ENCODE assay signal across 26 cellular contexts in the genomic region with DNA sequence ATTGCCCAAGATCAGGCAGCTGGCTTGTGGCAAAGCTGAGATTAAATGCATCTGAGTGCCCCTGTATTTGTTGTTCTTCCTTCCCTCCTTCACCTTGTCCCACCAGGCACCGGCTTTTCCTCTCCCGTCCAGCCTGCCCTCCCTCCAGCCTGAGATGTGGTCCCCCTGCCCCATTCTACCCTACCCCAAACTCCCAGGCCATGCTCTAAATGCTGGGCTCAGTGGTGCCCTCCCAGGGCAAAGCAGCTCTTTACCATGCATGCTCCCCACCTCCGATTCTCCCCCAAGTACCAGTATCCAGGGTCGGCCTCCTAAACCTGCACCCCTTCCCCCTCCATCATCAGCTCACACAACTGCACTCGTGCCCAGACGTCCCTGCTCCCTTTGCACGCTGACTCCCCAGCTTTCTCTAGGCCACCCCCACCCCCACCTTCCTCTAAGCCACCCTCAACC. TPM values are rescaled to one million over a fixed set of nuclear protein-coding genes. Genes with fewer than 3 reads are reported as not detected.
"Had no signal": no experiment of that assay in that cellular context is flagged by ENCODE, and none has a peak within 500 bp of the region (broad histone marks: within the 10 kb centered on the region; RNA-seq: fewer than 3 reads in every experiment).

No MANE protein-coding gene starts in this region.

- H3K4me3 ChIP-seq: left lung, right atrium auricular region, suprapubic skin, upper lobe of right lung had no signal

- H3K4me3 Mint-ChIP-seq: activated B cell treated with CpG ODN at 0.5 μM for 24 hours; activated CD8-positive, alpha-beta T cell treated with anti-CD3 and anti-CD28 coated beads, Interleukin-2, amount 10 ng/mL, durations not matched to agents 7 days and 5 days; activated T-cell treated with anti-CD3 and anti-CD28 coated beads, Interleukin-2, amount 50 U/mL, for 72 hours; dendritic cell treated with granulocyte-macrophage colony-stimulating factor and Interleukin-4, amounts not matched to agents 40 ng/mL and 50 ng/mL, for 4 days; effector memory CD8-positive, alpha-beta T cell; natural killer cell had no signal

- FAIRE-seq: kidney, small intestine, TTC549 had no signal

- H3K27ac Mint-ChIP-seq: activated B cell treated with CpG ODN at 0.5 μM for 24 hours; activated CD8-positive, alpha-beta T cell treated with anti-CD3 and anti-CD28 coated beads, Interleukin-2, amount 10 ng/mL, durations not matched to agents 7 days and 5 days; activated T-cell treated with anti-CD3 and anti-CD28 coated beads, Interleukin-2, amount 50 U/mL, for 72 hours; natural killer cell had no signal

- H3K27ac ChIP-seq: right atrium auricular region, suprapubic skin, upper lobe of right lung had no signal

- H3K4me1 Mint-ChIP-seq: natural killer cell had no signal

- DNase-seq: activated B cell treated with CpG ODN at 0.5 μM for 24 hours; activated CD4-positive, alpha-beta T cell treated with anti-CD3 and anti-CD28 coated beads for 48 hours; activated CD8-positive, alpha-beta memory T cell treated with anti-CD3 and anti-CD28 coated beads, Interleukin-2, amount 50 U/mL, for 4 hours; activated CD8-positive, alpha-beta T cell treated with anti-CD3 and anti-CD28 coated beads, Interleukin-2, amount 10 ng/mL, durations not matched to agents 7 days and 5 days; activated gamma-delta T cell; activated T-cell treated with anti-CD3 and anti-CD28 coated beads, Interleukin-2, amount 50 U/mL, for 72 hours; amygdala; effector memory CD8-positive, alpha-beta T cell; hypothalamus; kidney; left lung; natural killer cell; small intestine; stimulated activated CD4-positive, alpha-beta T cell treated with anti-CD3 and anti-CD28 coated beads, Interleukin-4, amount 100 ng/mL, for 4 hours; stimulated activated CD8-positive, alpha-beta memory T cell treated with anti-CD3 and anti-CD28 coated beads, Interleukin-4, amount 100 ng/mL, for 48 hours; stimulated activated naive CD8-positive, alpha-beta T cell treated with anti-CD3 and anti-CD28 coated beads, Interleukin-15, Interleukin-2, amounts not matched to agents 100 U/mL and 50 U/mL, for 24 hours; upper lobe of right lung had no signal

- H3K27me3 Mint-ChIP-seq: activated B cell treated with CpG ODN at 0.5 μM for 24 hours had no signal

- H3K4me1 ChIP-seq: right atrium auricular region, upper lobe of right lung had no signal

- H3K36me3 Mint-ChIP-seq: natural killer cell had no signal

- H3K9me3 Mint-ChIP-seq: activated B cell treated with CpG ODN at 0.5 μM for 24 hours; activated naive CD4-positive, alpha-beta T cell treated with anti-CD3 and anti-CD28 coated beads, Interleukin-2, amount 50 U/mL, for 72 hours; activated T-cell treated with anti-CD3 and anti-CD28 coated beads, Interleukin-2, amount 50 U/mL, for 72 hours; dendritic cell treated with granulocyte-macrophage colony-stimulating factor and Interleukin-4, amounts not matched to agents 40 ng/mL and 50 ng/mL, for 4 days; effector memory CD8-positive, alpha-beta T cell; natural killer cell had no signal

- H3K27me3 ChIP-seq: left lung, right atrium auricular region, suprapubic skin, upper lobe of right lung had no signal

- H3K9me3 ChIP-seq: left lung, suprapubic skin, upper lobe of right lung had no signal

- H3K36me3 ChIP-seq: right atrium auricular region, upper lobe of right lung had no signal

- ATAC-seq: activated CD8-positive, alpha-beta T cell treated with anti-CD3 and anti-CD28 coated beads, Interleukin-2, amount 10 ng/mL, durations not matched to agents 7 days and 5 days; activated naive CD4-positive, alpha-beta T cell treated with anti-CD3 and anti-CD28 coated beads, Interleukin-2, amount 50 U/mL, for 72 hours; activated T-cell treated with anti-CD3 and anti-CD28 coated beads, Interleukin-2, amount 50 U/mL, for 72 hours; effector memory CD8-positive, alpha-beta T cell; left lung; natural killer cell; stimulated activated naive CD8-positive, alpha-beta T cell treated with anti-CD3 and anti-CD28 coated beads, Interleukin-15, Interleukin-2, amounts not matched to agents 100 U/mL and 50 U/mL, for 24 hours; upper lobe of right lung had no signal

RNA-seq across cellular contexts. Expression of a gene that starts 36.5 kb away (rescaled TPM):
- total RNA-seq: activated B cell treated with CpG ODN at 0.5 μM for 24 hours; activated CD8-positive, alpha-beta T cell treated with anti-CD3 and anti-CD28 coated beads, Interleukin-2, amount 10 ng/mL, durations not matched to agents 7 days and 5 days; activated naive CD4-positive, alpha-beta T cell treated with anti-CD3 and anti-CD28 coated beads, Interleukin-2, amount 50 U/mL, for 72 hours; activated T-cell treated with anti-CD3 and anti-CD28 coated beads, Interleukin-2, amount 50 U/mL, for 72 hours; epithelial cell of proximal tubule; kidney; left lung; mucosa of gallbladder; natural killer cell; posterior vena cava; right atrium auricular region; T-helper 2 cell treated with Interferon-gamma antibody and Interleukin-4, amounts not matched to agents 100 ng/mL and 5 ng/mL, for 36 hours; upper lobe of right lung had no signal
- polyA plus RNA-seq: small intestine had no signal

RNA-seq across cellular contexts. Expression of a gene that starts 58.2 kb away (rescaled TPM):
- total RNA-seq: activated B cell treated with CpG ODN at 0.5 μM for 24 hours; activated CD8-positive, alpha-beta T cell treated with anti-CD3 and anti-CD28 coated beads, Interleukin-2, amount 10 ng/mL, durations not matched to agents 7 days and 5 days; activated naive CD4-positive, alpha-beta T cell treated with anti-CD3 and anti-CD28 coated beads, Interleukin-2, amount 50 U/mL, for 72 hours; activated T-cell treated with anti-CD3 and anti-CD28 coated beads, Interleukin-2, amount 50 U/mL, for 72 hours; epithelial cell of proximal tubule; left lung; natural killer cell; posterior vena cava; T-helper 2 cell treated with Interferon-gamma antibody and Interleukin-4, amounts not matched to agents 100 ng/mL and 5 ng/mL, for 36 hours; upper lobe of right lung had no signal
